Comparison of ENCODE assay signal across 12 cellular contexts in the genomic region with DNA sequence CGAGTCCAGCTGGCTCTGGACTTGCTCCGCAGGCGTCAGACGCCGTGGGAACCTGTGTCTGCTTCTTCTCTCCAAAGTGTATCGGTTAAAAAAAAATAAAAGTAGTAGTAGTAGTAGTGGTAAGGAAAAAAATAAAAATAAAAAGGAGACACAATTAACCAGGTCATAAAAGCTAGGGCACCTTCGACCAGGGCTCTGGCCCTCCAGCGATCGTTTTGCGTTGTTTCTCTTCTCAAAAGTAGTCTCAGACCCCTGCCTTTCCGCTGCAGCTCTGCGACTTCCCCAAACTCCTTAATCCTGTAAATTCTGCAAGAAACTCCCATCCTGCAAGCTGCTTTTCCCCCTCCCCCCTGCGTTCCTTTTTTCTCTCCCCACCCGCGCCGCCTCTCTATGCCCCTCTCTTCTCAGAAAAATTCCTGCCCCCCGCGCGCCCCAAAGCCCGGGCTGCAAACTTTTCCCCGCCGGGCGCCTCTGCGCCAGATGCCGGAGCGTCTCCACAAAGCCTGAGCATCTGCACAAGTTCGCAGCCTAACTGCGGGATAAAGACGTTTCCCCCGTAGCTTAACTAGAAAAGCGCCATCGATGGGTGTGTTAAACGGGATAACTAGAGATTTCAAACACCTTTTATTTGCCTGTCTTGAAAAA. TPM values are rescaled to one million over a fixed set of nuclear protein-coding genes. Genes with fewer than 3 reads are reported as not detected.
A peak's percentile ranks its signal among the peaks of the same experiment; 100 is the strongest.
DNase-seq lines count a peak whose midpoint lies in the region; ATAC-seq and TF ChIP-seq lines count a peak whose summit lies in the region.
"Had no signal": no experiment of that assay in that cellular context is flagged by ENCODE, and none has a peak within 500 bp of the region (broad histone marks: within the 10 kb centered on the region; RNA-seq: fewer than 3 reads in every experiment).

No MANE protein-coding gene starts in this region.

- H3K9me3 ChIP-seq in HUES64 (ENCODE audit: insufficient read depth, low read depth, low read length) = no peaks in the 10 kb centered on the region
- H3K9me3 ChIP-seq in MM.1S (replicated peaks; ENCODE audit: insufficient read depth, low read length) = no peaks in the 10 kb centered on the region

- H3K27ac Mint-ChIP-seq in nephron progenitor cell = peak overlapping the region; percentile 34

- H3K27ac ChIP-seq in HUES64 (ENCODE audit: low read depth, low read length) (no peak overlapping the region; the same call in 1 of the 2 replicates), dorsolateral prefrontal cortex (peak overlapping the region in 43 of 59 donors; percentile 5 to 85 (median 71)), MM.1S (ENCODE audit: low read length) (no peak overlapping the region)
- H3K27ac ChIP-seq: BLaER1 treated with 17β-estradiol and CSF1 and Interleukin-3, amounts not matched to agents 10 nM and 100 nM; PC-9 had no signal

- H3K27me3 ChIP-seq in HUES64 (ENCODE audit: insufficient read depth, low read length) (peaks cover 80% of the 10 kb centered on the region), dorsolateral prefrontal cortex (peaks cover 0 to 94% (median 89%) of the 10 kb centered on the region in 45 donors), MM.1S (replicated peaks; ENCODE audit: insufficient read depth, low read length) (no peaks in the 10 kb centered on the region)

- no peaks in the 10 kb centered on the region for H3K79me2 ChIP-seq in MM.1S (ENCODE audit: low read length)

- intact Hi-C loops in dorsolateral prefrontal cortex (cut with DNase I) = no loop called here

- no peaks in the 10 kb centered on the region for H3K36me3 Mint-ChIP-seq in nephron progenitor cell (ENCODE audit: low read depth)

- no peaks in the 10 kb centered on the region for H3F3A ChIP-seq in MM.1S (ENCODE audit: insufficient read depth, low read length)

- no peaks in the 10 kb centered on the region for H3K9me2 ChIP-seq in MM.1S (replicated peaks; ENCODE audit: insufficient read depth, low read length)

- H3K9ac ChIP-seq in HUES64 (ENCODE audit: low read depth, low read length) (no peak overlapping the region), MM.1S (ENCODE audit: low read length) (no peak overlapping the region)
- H3K9ac ChIP-seq: BLaER1 treated with 17β-estradiol and CSF1 and Interleukin-3, amounts not matched to agents 10 nM and 100 nM had no signal

- no peak for ATAC-seq in HG03108 (IDR thresholded peaks at IDR 0.05; ENCODE audit: unreplicated experiment)
- ATAC-seq: sciatic nerve had no signal

- H3K4me3 ChIP-seq in HUES64 (ENCODE audit: low read length) = peak overlapping the region; percentile 48
- H3K4me3 ChIP-seq in dorsolateral prefrontal cortex = peak overlapping the region in 51 of 59 donors; percentile 2 to 59 (median 38)
- H3K4me3 ChIP-seq in MM.1S (ENCODE audit: low read length) = no peak overlapping the region
- H3K4me3 ChIP-seq: PC-9 had no signal

- H3K27me3 Mint-ChIP-seq in nephron progenitor cell (ENCODE audit: low read depth, poor library complexity) = peaks cover 55% of the 10 kb centered on the region

- no peaks in the 10 kb centered on the region for H3K9me3 Mint-ChIP-seq in nephron progenitor cell

- H4K20me1 ChIP-seq in MM.1S (ENCODE audit: insufficient read depth, low read length) = no peaks in the 10 kb centered on the region
- H4K20me1 ChIP-seq: BLaER1 treated with 17β-estradiol and CSF1 and Interleukin-3, amounts not matched to agents 10 nM and 100 nM had no signal

- H3K4me2 ChIP-seq in MM.1S (ENCODE audit: low read depth, low read length) = no peak overlapping the region
- H3K4me2 ChIP-seq: BLaER1 treated with 17β-estradiol and CSF1 and Interleukin-3, amounts not matched to agents 10 nM and 100 nM; PC-9 had no signal

- under 1% methylated on average over 33 of the region's 33 CpGs for WGBS in HUES64

- H3K36me3 ChIP-seq in HUES64 (ENCODE audit: insufficient read depth, low read length) (no peaks in the 10 kb centered on the region), MM.1S (replicated peaks; ENCODE audit: insufficient read depth, low read length) (no peaks in the 10 kb centered on the region)
- H3K36me3 ChIP-seq: BLaER1 treated with 17β-estradiol and CSF1 and Interleukin-3, amounts not matched to agents 10 nM and 100 nM had no signal

- H3K4me1 ChIP-seq in HUES64 (ENCODE audit: insufficient read depth, low read length) (peaks cover 32% of the 10 kb centered on the region), MM.1S (ENCODE audit: low read length) (no peaks in the 10 kb centered on the region)
- H3K4me1 ChIP-seq: BLaER1 treated with 17β-estradiol and CSF1 and Interleukin-3, amounts not matched to agents 10 nM and 100 nM had no signal

- TF ChIP-seq CTCF in dorsolateral prefrontal cortex (IDR thresholded peaks at IDR 0.05 in 54 of 56, conservative IDR thresholded peaks at IDR 0.05 in 2 of 56; ENCODE audit: low read depth in 1 of 56, partially characterized antibody in 56 of 56) (no peak), nephron progenitor cell (IDR thresholded peaks at IDR 0.05) (no peak), MM.1S (IDR thresholded peaks at IDR 0.05; ENCODE audit: low read length) (no peak)

- H3K4me3 Mint-ChIP-seq in nephron progenitor cell = peak overlapping the region; percentile 88

- peak; percentile 44 for DNase-seq in D341Med (ENCODE audit: low spot score)
- no peak for DNase-seq in dorsolateral prefrontal cortex
- peak; percentile 51 for DNase-seq in nephron progenitor cell
- no peak for DNase-seq in MM.1S
- DNase-seq in stimulated activated CD4-positive, alpha-beta T cell treated with anti-CD3 and anti-CD28 coated beads, Interleukin-2, amount 100 ng/mL, for 48 hours = no peak
- DNase-seq: cortex of kidney, NCI-H2227 treated with DMSO at 0.1 percent for 48 hours, PC-9 had no signal

- H2AFZ ChIP-seq in MM.1S (ENCODE audit: low read length) = no peak overlapping the region
- H2AFZ ChIP-seq: PC-9 had no signal

- H3K4me1 Mint-ChIP-seq in nephron progenitor cell = peaks cover 62% of the 10 kb centered on the region

RNA-seq across cellular contexts. Expression of gene SALL3, which starts 1.9 kb away (rescaled TPM):
- 29.2 TPM for polyA plus RNA-seq in HUES64 (2013, experiment 1 of 2)
- 25.1 TPM for polyA plus RNA-seq in HUES64 (2013, experiment 2 of 2)
- total RNA-seq in dorsolateral prefrontal cortex = 10 to 100 TPM in 90 of 120 experiments, 1 to 10 TPM in 30; 3.7 to 51.5 (median 12.2) TPM
- total RNA-seq: PC-9 had no signal

Comparison
In these comparisons a context has a peak if more than half of its experiments do, and no peak if none do; other contexts are left out.
1. DNase-seq: peak in D341Med (single experiment) and nephron progenitor cell (single experiment); none in dorsolateral prefrontal cortex (0 of 10), MM.1S (single experiment) and stimulated activated CD4-positive, alpha-beta T cell treated with anti-CD3 and anti-CD28 coated beads, Interleukin-2, amount 100 ng/mL, for 48 hours (0 of 2).
2. H3K27ac ChIP-seq: peak in dorsolateral prefrontal cortex (43 of 59); none in HUES64 (single experiment) and MM.1S (single experiment).